In genomic region chr10:132994371-132994796, GRCh38 we compare ENCODE assay signal across 14 cellular contexts. TPM values are rescaled to one million over a fixed set of nuclear protein-coding genes. Genes with fewer than 3 reads are reported as not detected.
DNase-seq lines count a peak whose midpoint lies in the region; ATAC-seq and TF ChIP-seq lines count a peak whose summit lies in the region.
"Had no signal": no experiment of that assay in that cellular context is flagged by ENCODE, and none has a peak within 500 bp of the region (broad histone marks: within the 10 kb centered on the region; RNA-seq: fewer than 3 reads in every experiment).

No MANE protein-coding gene starts in this region.

- H3K56ac ChIP-seq in mesendoderm (ENCODE audit: low read length), result peak overlapping the region; percentile 15

- ATAC-seq in upper lobe of left lung (ENCODE audit: low FRiP score in 2 of 2), result peak in 1 of 2 donors; percentile 22
- ATAC-seq in HG03378 (IDR thresholded peaks at IDR 0.05; ENCODE audit: unreplicated experiment), result no peak
- ATAC-seq in activated CD4-positive, alpha-beta T cell treated with anti-CD3 and anti-CD28 coated beads for 36 hours, result no peak
- ATAC-seq: A549, natural killer cell had no signal

- H3K36me3 ChIP-seq in esophagus squamous epithelium (no peaks in the 10 kb centered on the region), mesendoderm (ENCODE audit: control insufficient read depth, insufficient read depth, low read length) (no peaks in the 10 kb centered on the region), upper lobe of left lung (no peaks in the 10 kb centered on the region), Caco-2 (ENCODE audit: control insufficient read depth, insufficient read depth, low read length) (no peaks in the 10 kb centered on the region)

- H3K9me3 ChIP-seq in esophagus squamous epithelium (no peaks in the 10 kb centered on the region), upper lobe of left lung (no peaks in the 10 kb centered on the region), Caco-2 (no peaks in the 10 kb centered on the region)
- H3K9me3 ChIP-seq: A549 had no signal

- no peak overlapping the region for H3K4ac ChIP-seq in mesendoderm (ENCODE audit: low read depth, low read length)

- no peak overlapping the region for H3K4me3 Mint-ChIP-seq in activated CD4-positive, alpha-beta T cell treated with anti-CD3 and anti-CD28 coated beads for 36 hours
- H3K4me3 Mint-ChIP-seq in Caco-2 (ENCODE audit: unreplicated experiment), result no peak overlapping the region
- H3K4me3 Mint-ChIP-seq: activated naive CD4-positive, alpha-beta T cell treated with anti-CD3 and anti-CD28 coated beads for 36 hours; natural killer cell had no signal

- intact Hi-C loops in esophagus squamous epithelium (cut with DNase I) (no loop called here), Caco-2 (cut with micrococcal nuclease; ENCODE audit: unreplicated experiment) (no loop called here)
- intact Hi-C loops in activated CD4-positive, alpha-beta T cell treated with anti-CD3 and anti-CD28 coated beads for 36 hours (cut with DNase I, micrococcal nuclease), result no loop called here

- H3K36me3 Mint-ChIP-seq in activated CD4-positive, alpha-beta T cell treated with anti-CD3 and anti-CD28 coated beads for 36 hours (ENCODE audit: low read depth), result no peaks in the 10 kb centered on the region
- no peaks in the 10 kb centered on the region for H3K36me3 Mint-ChIP-seq in Caco-2 (ENCODE audit: insufficient read depth, unreplicated experiment)
- H3K36me3 Mint-ChIP-seq: natural killer cell had no signal

- no peaks in the 10 kb centered on the region for H3K79me2 ChIP-seq in mesendoderm (ENCODE audit: control insufficient read depth, insufficient read depth, low read length)

- H2AK5ac ChIP-seq in mesendoderm (ENCODE audit: low read length), result no peak overlapping the region

- H3K27me3 ChIP-seq in esophagus squamous epithelium, result peaks cover 0 to 72% (median 0%) of the 10 kb centered on the region in 4 donors
- H3K27me3 ChIP-seq in mesendoderm (ENCODE audit: insufficient read depth, low read length, poor library complexity), result no peaks in the 10 kb centered on the region
- no peaks in the 10 kb centered on the region for H3K27me3 ChIP-seq in upper lobe of left lung
- no peaks in the 10 kb centered on the region for H3K27me3 ChIP-seq in Caco-2 (replicated peaks; ENCODE audit: control insufficient read depth, insufficient read depth, low read length)

- TF ChIP-seq CTCF in esophagus squamous epithelium (IDR thresholded peaks at IDR 0.05), result no peak
- no peak for TF ChIP-seq CTCF in upper lobe of left lung (IDR thresholded peaks at IDR 0.05)
- TF ChIP-seq CTCF in Caco-2 (IDR thresholded peaks at IDR 0.05; ENCODE audit: insufficient read depth in 1 of 2, low read depth in 1 of 2, low read length in 1 of 2, severe bottlenecking in 1 of 2, unreplicated experiment in 1 of 2), result no peak

- no peak overlapping the region for H2BK15ac ChIP-seq in mesendoderm (replicated peaks; ENCODE audit: low read depth)

- no peak overlapping the region for H3K18ac ChIP-seq in mesendoderm (ENCODE audit: low read length)

- H3K9me3 Mint-ChIP-seq in activated CD4-positive, alpha-beta T cell treated with anti-CD3 and anti-CD28 coated beads for 36 hours (ENCODE audit: low read depth), result no peaks in the 10 kb centered on the region
- H3K9me3 Mint-ChIP-seq in Caco-2 (ENCODE audit: unreplicated experiment), result no peaks in the 10 kb centered on the region
- H3K9me3 Mint-ChIP-seq: activated naive CD4-positive, alpha-beta T cell treated with anti-CD3 and anti-CD28 coated beads for 36 hours; natural killer cell had no signal

- peak overlapping the region in 3 of 4 donors; percentile 15 to 58 (median 30) for H3K4me3 ChIP-seq in esophagus squamous epithelium
- no peak overlapping the region for H3K4me3 ChIP-seq in mesendoderm (ENCODE audit: low read length)
- H3K4me3 ChIP-seq in upper lobe of left lung, result peak overlapping the region in 3 of 4 donors; percentile 36 to 47 (median 47)
- H3K4me3 ChIP-seq in Caco-2 (ENCODE audit: low read depth, low read length), result no peak overlapping the region
- H3K4me3 ChIP-seq: A549 had no signal

- H3K4me1 Mint-ChIP-seq in activated CD4-positive, alpha-beta T cell treated with anti-CD3 and anti-CD28 coated beads for 36 hours, result no peaks in the 10 kb centered on the region
- no peaks in the 10 kb centered on the region for H3K4me1 Mint-ChIP-seq in Caco-2 (ENCODE audit: low read depth, unreplicated experiment)
- H3K4me1 Mint-ChIP-seq: natural killer cell had no signal

- no peak overlapping the region for H3K4me2 ChIP-seq in mesendoderm (ENCODE audit: low read length)
- H3K4me2 ChIP-seq: A549 had no signal

- H3K27ac Mint-ChIP-seq in activated CD4-positive, alpha-beta T cell treated with anti-CD3 and anti-CD28 coated beads for 36 hours, result no peak overlapping the region
- no peak overlapping the region for H3K27ac Mint-ChIP-seq in Caco-2 (ENCODE audit: unreplicated experiment)
- H3K27ac Mint-ChIP-seq: activated naive CD4-positive, alpha-beta T cell treated with anti-CD3 and anti-CD28 coated beads for 36 hours; natural killer cell had no signal

- no peaks in the 10 kb centered on the region for H3K27me3 Mint-ChIP-seq in activated CD4-positive, alpha-beta T cell treated with anti-CD3 and anti-CD28 coated beads for 36 hours
- no peaks in the 10 kb centered on the region for H3K27me3 Mint-ChIP-seq in Caco-2 (ENCODE audit: insufficient read depth, unreplicated experiment)

- no peaks in the 10 kb centered on the region for H3K79me1 ChIP-seq in mesendoderm (ENCODE audit: low read length)

- no peak overlapping the region for H2BK120ac ChIP-seq in mesendoderm (ENCODE audit: low read depth, low read length)

- H3K27ac ChIP-seq in esophagus squamous epithelium, result no peak overlapping the region
- no peak overlapping the region for H3K27ac ChIP-seq in mesendoderm (ENCODE audit: low read depth, low read length)
- no peak overlapping the region for H3K27ac ChIP-seq in upper lobe of left lung
- H3K27ac ChIP-seq: A549 had no signal

- BruUV-seq in Caco-2 (replicated peaks; lab: Mats Ljungman, UMichigan), result no TSS peak

- H3K9ac ChIP-seq in mesendoderm (ENCODE audit: low read length), result no peak overlapping the region

- no peak overlapping the region for H4K5ac ChIP-seq in mesendoderm (ENCODE audit: low read length)

- TF ChIP-seq POLR2A in esophagus squamous epithelium (IDR thresholded peaks at IDR 0.05) (no peak), upper lobe of left lung (IDR thresholded peaks at IDR 0.05) (no peak)

- POLR2A ChIA-PET in activated CD4-positive, alpha-beta T cell treated with anti-CD3 and anti-CD28 coated beads for 36 hours (lab: Charles Lee), result no interaction called here
- POLR2A ChIA-PET in Caco-2 (lab: Charles Lee), result no interaction called here

- 22 to 51% methylated on average over 8 to 9 of the region's 24 CpGs for WGBS in esophagus squamous epithelium, 2 donors
- no CpG with 5 or more reads among the region's 24 CpGs for WGBS in mesendoderm (ENCODE audit: extremely low coverage, insufficient coverage, low lambda C conversion rate)
- 23 to 49% methylated on average over 16 to 24 of the region's 24 CpGs for WGBS in upper lobe of left lung, 2 donors

- peak overlapping the region; percentile 24 for H3K23ac ChIP-seq in mesendoderm (ENCODE audit: low read length)

- no peak overlapping the region for H2BK5ac ChIP-seq in mesendoderm (ENCODE audit: low read length)

- H3K4me1 ChIP-seq in esophagus squamous epithelium (peaks cover 0 to 7% (median 0%) of the 10 kb centered on the region in 3 donors), mesendoderm (ENCODE audit: control insufficient read depth, low read depth, low read length) (no peaks in the 10 kb centered on the region), upper lobe of left lung (no peaks in the 10 kb centered on the region), Caco-2 (no peaks in the 10 kb centered on the region)
- H3K4me1 ChIP-seq: A549 had no signal

- DNase-seq in NCI-H2227 (lab: John Stamatoyannopoulos, UW; ENCODE audit: unreplicated experiment), result peak; percentile 7
- DNase-seq in NCI-H2227 treated with DMSO at 0.1 percent for 48 hours (lab: John Stamatoyannopoulos, UW), result no peak
- no peak for DNase-seq in esophagus squamous epithelium (lab: John Stamatoyannopoulos, UW)
- DNase-seq in mesendoderm, result peak; percentile 18
- DNase-seq in upper lobe of left lung, result no peak
- DNase-seq in activated CD4-positive, alpha-beta T cell treated with anti-CD3 and anti-CD28 coated beads for 36 hours, result no peak
- no peak for DNase-seq in Caco-2
- DNase-seq: activated CD4-positive, alpha-beta T cell treated with anti-CD3 and anti-CD28 coated beads for 48 hours; activated naive CD4-positive, alpha-beta T cell treated with anti-CD3 and anti-CD28 coated beads for 36 hours; natural killer cell; stimulated activated CD4-positive, alpha-beta T cell treated with anti-CD3 and anti-CD28 coated beads, Interleukin-2, amount 100 ng/mL, for 24 hours; stimulated activated naive CD4-positive, alpha-beta T cell treated with Interleukin-2 at 50 U/mL for 16 hours had no signal

- no peak overlapping the region for H4K8ac ChIP-seq in mesendoderm (ENCODE audit: low read depth, low read length)

- no peak for TF ChIP-seq EP300 in upper lobe of left lung (IDR thresholded peaks at IDR 0.05)

- CTCF ChIA-PET in activated CD4-positive, alpha-beta T cell treated with anti-CD3 and anti-CD28 coated beads for 36 hours (lab: Charles Lee), result interaction anchor here (0.6 kb wide), 1 partner anchor 216 kb away, joined by 4 read pairs; no protein-coding TSS in a partner anchor
- CTCF ChIA-PET in Caco-2 (lab: Charles Lee), result no interaction called here

RNA-seq across cellular contexts. Expression of gene CFAP46, which starts 52.0 kb away (rescaled TPM):
- total RNA-seq in esophagus squamous epithelium (under 1 TPM; 0.19 to 0.92 (median 0.54) TPM), upper lobe of left lung (10 to 100 TPM in 2 of 6 donors, 1 to 10 TPM in 3, under 1 TPM in 1; 0.60 to 28.3 (median 8.0) TPM), Caco-2 (2022) (1.0 TPM in 1 of 2 replicates, not detected in the other)
- 1.6 TPM for polyA plus RNA-seq in mesendoderm (2013, experiment 1 of 2)
- polyA plus RNA-seq in mesendoderm (2013, experiment 2 of 2), result 1.2 TPM
- under 1 TPM; 0.16 to 0.21 TPM for total RNA-seq in activated CD4-positive, alpha-beta T cell treated with anti-CD3 and anti-CD28 coated beads for 36 hours
- total RNA-seq: activated naive CD4-positive, alpha-beta T cell treated with anti-CD3 and anti-CD28 coated beads for 36 hours had no signal

Comparison
In these comparisons a context has a peak if more than half of its experiments do, and no peak if none do; other contexts are left out.
1. DNase-seq: peak in NCI-H2227 (single experiment) and mesendoderm (single experiment); none in NCI-H2227 treated with DMSO at 0.1 percent for 48 hours (single experiment), esophagus squamous epithelium (single experiment), upper lobe of left lung (0 of 2), activated CD4-positive, alpha-beta T cell treated with anti-CD3 and anti-CD28 coated beads for 36 hours (single experiment) and Caco-2 (0 of 2).
2. H3K4me3 ChIP-seq: peak in esophagus squamous epithelium (3 of 4) and upper lobe of left lung (3 of 4); none in mesendoderm (single experiment) and Caco-2 (single experiment).